Comparison of ENCODE assay signal across 10 cellular contexts in genomic region chr12:45259732-45260480, GRCh38. TPM values are rescaled to one million over a fixed set of nuclear protein-coding genes. Genes with fewer than 3 reads are reported as not detected.
A peak's percentile ranks its signal among the peaks of the same experiment; 100 is the strongest.
DNase-seq lines count a peak whose midpoint lies in the region; ATAC-seq, FAIRE-seq and TF ChIP-seq lines count a peak whose summit lies in the region.
"Had no signal": no experiment of that assay in that cellular context is flagged by ENCODE, and none has a peak within 500 bp of the region (broad histone marks: within the 10 kb centered on the region; RNA-seq: fewer than 3 reads in every experiment).

No MANE protein-coding gene starts in this region.

- peaks cover 21% of the 10 kb centered on the region for H3K4me1 ChIP-seq in ACC112 (ENCODE audit: control insufficient read depth, insufficient read depth, low read length, unreplicated experiment)
- H3K4me1 ChIP-seq in kidney (ENCODE audit: control insufficient read depth in 1 of 2, insufficient read depth in 1 of 2, low read depth in 1 of 2, low read length in 2 of 2) = peaks cover 16 to 20% of the 10 kb centered on the region in 2 donors

- intact Hi-C loops in kidney (cut with DNase I) = no loop called here

- ATAC-seq in HG03571 (IDR thresholded peaks at IDR 0.05; ENCODE audit: unreplicated experiment) (no peak), GM19035 (IDR thresholded peaks at IDR 0.05; ENCODE audit: unreplicated experiment) (no peak)

- no peak overlapping the region for H3K9ac ChIP-seq in kidney (ENCODE audit: low read length in 2 of 2)

- DNase-seq in astrocyte of the spinal cord (ENCODE audit: low read depth, low spot score) = peak; percentile 54
- no peak for DNase-seq in kidney
- DNase-seq in G401 (ENCODE audit: low spot score) = no peak
- no peak for DNase-seq in nucleus accumbens (lab: John Stamatoyannopoulos, UW)
- DNase-seq: COR-L47, NCI-H1048 had no signal

- TF ChIP-seq RAD21 in Ishikawa (IDR thresholded peaks at IDR 0.05; ENCODE audit: low read depth) = no peak

- no peaks in the 10 kb centered on the region for H3K36me3 ChIP-seq in ACC112 (ENCODE audit: insufficient read depth, low read length)
- no peaks in the 10 kb centered on the region for H3K36me3 ChIP-seq in kidney (ENCODE audit: control insufficient read depth in 1 of 2, insufficient read depth in 2 of 2, low read length in 2 of 2)

- H3K27ac ChIP-seq in ACC112 (ENCODE audit: low read depth, low read length) = peak overlapping the region; percentile 74
- peak overlapping the region; percentile 58 to 77 for H3K27ac ChIP-seq in kidney (ENCODE audit: low read depth in 2 of 2, low read length in 2 of 2)

- H2AFZ ChIP-seq in ACC112 (ENCODE audit: low read length, unreplicated experiment) = no peak overlapping the region

- no peaks in the 10 kb centered on the region for H3K9me3 ChIP-seq in kidney (ENCODE audit: control insufficient read depth in 1 of 2, low read length in 2 of 2)

- TF ChIP-seq CTCF in astrocyte of the spinal cord (IDR thresholded peaks at IDR 0.05; ENCODE audit: low read depth, low read length) = no peak
- no peak for TF ChIP-seq CTCF in kidney (IDR thresholded peaks at IDR 0.05; ENCODE audit: borderline replicate concordance, extremely low read depth, insufficient read depth)

- no peaks in the 10 kb centered on the region for H3K27me3 ChIP-seq in ACC112 (ENCODE audit: insufficient read depth, low read length)

- in situ Hi-C loops in astrocyte of the spinal cord (cut with HindIII; ENCODE audit: low sequenced_read_pairs) = no loop called here
- in situ Hi-C loops in G401 (cut with HindIII; ENCODE audit: low sequenced_read_pairs) = no loop called here

- H3K4me3 ChIP-seq in ACC112 (ENCODE audit: low read depth, low read length) (peak overlapping the region; percentile 4; the same call in 1 of the 2 replicates), astrocyte of the spinal cord (ENCODE audit: low read depth, low read length) (no peak overlapping the region), kidney (ENCODE audit: low read length in 2 of 2) (peak overlapping the region; percentile 17 to 18)

- FAIRE-seq in kidney (lab: Jason Lieb, UNC) = no peak

- TF ChIP-seq EP300 in Ishikawa (IDR thresholded peaks at IDR 0.05; ENCODE audit: borderline replicate concordance) = no peak

- peaks cover 53% of the 10 kb centered on the region for H3K79me2 ChIP-seq in ACC112 (ENCODE audit: control insufficient read depth, insufficient read depth, low read length, unreplicated experiment)

TF ChIP-seq in Ishikawa, 13 proteins besides CTCF, POLR2A, EP300 and RAD21:
- TF ChIP-seq ZBTB7A (IDR thresholded peaks at IDR 0.05; ENCODE audit: low read depth) = no peak
- no peak for TF ChIP-seq CREB1 (IDR thresholded peaks at IDR 0.05; ENCODE audit: low read depth)
- TF ChIP-seq CEBPB (IDR thresholded peaks at IDR 0.05) = peak; percentile 43
TF ChIP-seq in Ishikawa: peak in this region for 1.

RNA-seq across cellular contexts. Expression of gene ANO6, which starts 44.0 kb away (rescaled TPM):
- total RNA-seq in kidney = 46.3 TPM
- 17.2 TPM for polyA plus RNA-seq in kidney (ENCODE audit: insufficient read depth, low read depth, low replicate concordance)
- 13.2 and 25.8 TPM in 2 replicates for total RNA-seq in G401 (2014; rRNA removed; shearing (Covaris generic))
